Comparison of ENCODE assay signal across 9 cellular contexts in genomic region chr7:155300641-155301452, GRCh38. TPM values are rescaled to one million over a fixed set of nuclear protein-coding genes. Genes with fewer than 3 reads are reported as not detected.
A peak's percentile ranks its signal among the peaks of the same experiment; 100 is the strongest.
DNase-seq lines count a peak whose midpoint lies in the region; ATAC-seq and TF ChIP-seq lines count a peak whose summit lies in the region.
"Had no signal": no experiment of that assay in that cellular context is flagged by ENCODE, and none has a peak within 500 bp of the region (broad histone marks: within the 10 kb centered on the region; RNA-seq: fewer than 3 reads in every experiment).

No MANE protein-coding gene starts in this region.

- POLR2A ChIA-PET in SK-N-SH (lab: Yijun Ruan, JAX): no interaction called here

- H3K36me3 ChIP-seq in prostate gland (no peaks in the 10 kb centered on the region), SK-N-SH (replicated peaks in 1 of 2; ENCODE audit: control insufficient read depth in 1 of 2, insufficient read depth in 2 of 2, low read length in 1 of 2) (peaks cover 9 to 35% of the 10 kb centered on the region in 2 experiments)

- H3K4me1 ChIP-seq in prostate gland (replicated peaks) (peaks cover 6% of the 10 kb centered on the region), SK-N-SH (ENCODE audit: control insufficient read depth in 1 of 2, insufficient read depth in 2 of 2, low read depth in 1 of 2, low read length in 1 of 2) (peaks cover 12 to 36% of the 10 kb centered on the region in 2 experiments)

- CTCF ChIA-PET in SK-N-SH (lab: Yijun Ruan, JAX): interaction anchor here (1.0 to 6.6 kb wide), 5 partner anchors 28 to 79 kb away, joined by 4 to 38 read pairs (median 5); no protein-coding TSS in a partner anchor

- intact Hi-C loops in prostate gland (cut with DNase I): no loop called here

- no peak for TF ChIP-seq EP300 in SK-N-SH (IDR thresholded peaks at IDR 0.05; ENCODE audit: borderline replicate concordance in 1 of 2, low read depth in 1 of 2, low read length in 1 of 2)

- H3K27me3 ChIP-seq in prostate gland (replicated peaks; ENCODE audit: insufficient read depth) (no peaks in the 10 kb centered on the region), SK-N-SH (ENCODE audit: insufficient read depth) (no peaks in the 10 kb centered on the region)

- WGBS in prostate gland: 56% methylated on average over 11 of the region's 11 CpGs
- 79% methylated on average over 11 of the region's 11 CpGs for WGBS in SK-N-SH (ENCODE audit: low lambda C conversion rate)

- H4K20me1 ChIP-seq in SK-N-SH (ENCODE audit: insufficient read depth): peaks cover 13% of the 10 kb centered on the region; the same call in 1 of the 2 replicates

- no peak for TF ChIP-seq POLR2A in prostate gland (IDR thresholded peaks at IDR 0.05)

- H3K79me2 ChIP-seq in SK-N-SH (ENCODE audit: insufficient read depth): peaks cover 14% of the 10 kb centered on the region

- H3K27ac ChIP-seq in VCaP: peak overlapping the region; percentile 87
- H3K27ac ChIP-seq in prostate gland: peak overlapping the region; percentile 93 to 97
- H3K27ac ChIP-seq in SK-N-SH (ENCODE audit: low read depth in 2 of 2, low read length in 1 of 2): no peak overlapping the region

- H3K9ac ChIP-seq in SK-N-SH: no peak overlapping the region

- no peaks in the 10 kb centered on the region for H3K9me2 ChIP-seq in SK-N-SH

- DNase-seq in epithelial cell of proximal tubule (ENCODE audit: low read depth): no peak
- DNase-seq in prostate gland (ENCODE audit: low spot score): no peak
- no peak for DNase-seq in activated gamma-delta T cell (lab: John Stamatoyannopoulos, UW)
- DNase-seq in SK-N-SH: no peak
- DNase-seq in NCI-H1930 (lab: John Stamatoyannopoulos, UW): no peak
- DNase-seq: stimulated activated CD8-positive, alpha-beta memory T cell treated with anti-CD3 and anti-CD28 coated beads, Interleukin-4, amount 100 ng/mL, for 48 hours had no signal

- no peak for TF ChIP-seq RAD21 in SK-N-SH (IDR thresholded peaks at IDR 0.05; ENCODE audit: low read length)

- peaks cover 8% of the 10 kb centered on the region for H3F3A ChIP-seq in SK-N-SH (replicated peaks; ENCODE audit: insufficient read depth)

- H3K4me3 ChIP-seq in GM12875 (ENCODE audit: low read depth, low read length) (peak overlapping the region; percentile 6), epithelial cell of proximal tubule (ENCODE audit: low read depth, low read length) (peak overlapping the region; percentile 83), prostate gland (peak overlapping the region in 1 of 2 donors; percentile 5), SK-N-SH (ENCODE audit: low read depth in 2 of 2, low read length in 1 of 2) (no peak overlapping the region)

- H3K4me2 ChIP-seq in SK-N-SH: no peak overlapping the region

- no peaks in the 10 kb centered on the region for H3K9me3 ChIP-seq in prostate gland
- H3K9me3 ChIP-seq in SK-N-SH: no peaks in the 10 kb centered on the region

- no peak for ATAC-seq in HG02678 (IDR thresholded peaks at IDR 0.05; ENCODE audit: unreplicated experiment)

- TF ChIP-seq CTCF in GM12875 (IDR thresholded peaks at IDR 0.05; ENCODE audit: borderline replicate concordance, insufficient read depth, low read depth, low read length) (no peak), VCaP (conservative IDR thresholded peaks at IDR 0.05) (no peak), epithelial cell of proximal tubule (conservative IDR thresholded peaks at IDR 0.05; ENCODE audit: low read depth, low read length) (no peak), prostate gland (IDR thresholded peaks at IDR 0.05) (no peak), SK-N-SH (IDR thresholded peaks at IDR 0.05) (no peak)

- no peak overlapping the region for H2AFZ ChIP-seq in SK-N-SH (ENCODE audit: low read depth)

TF ChIP-seq in SK-N-SH, 30 proteins besides CTCF, POLR2A, EP300 and RAD21:
- TF ChIP-seq IRF3 (IDR thresholded peaks at IDR 0.05; ENCODE audit: low read depth, low read length) (no peak), PBX3 (IDR thresholded peaks at IDR 0.05) (no peak), FOXM1 (IDR thresholded peaks at IDR 0.05; ENCODE audit: low read depth) (no peak), EZH2phosphoT487 (IDR thresholded peaks at IDR 0.05; ENCODE audit: borderline replicate concordance, low read depth) (no peak), SIN3A (IDR thresholded peaks at IDR 0.05; ENCODE audit: borderline replicate concordance, low read depth, low read length) (no peak), USF2 (IDR thresholded peaks at IDR 0.05; ENCODE audit: borderline replicate concordance, low read depth, low read length) (no peak), GATA2 (CRISPR knock-in tag; IDR thresholded peaks at IDR 0.05) (no peak), NRF1 (IDR thresholded peaks at IDR 0.05; ENCODE audit: low read depth, low read length) (no peak), TEAD4 (IDR thresholded peaks at IDR 0.05; ENCODE audit: borderline replicate concordance, insufficient read depth) (no peak)

RNA-seq across cellular contexts. Expression of gene INSIG1, which starts 3.2 kb away (rescaled TPM):
- total RNA-seq in epithelial cell of proximal tubule (392 and 505 TPM in 2 replicates), prostate gland (100 to 1,000 TPM in 1 of 2 donors, 10 to 100 TPM in 1; 60.5 to 112 TPM)
- 6.4 and 6.6 TPM in 2 replicates for polyA plus RNA-seq in SK-N-SH (2012; rRNA removed)
- polyA plus RNA-seq in SK-N-SH (2012; cell fraction: cytosol; rRNA removed): 7.3 and 7.9 TPM in 2 replicates
- 5.3 and 6.0 TPM in 2 replicates for polyA plus RNA-seq in SK-N-SH (2012; cell fraction: nucleus; rRNA removed)

Comparison
In these comparisons a context has a peak if more than half of its experiments do, and no peak if none do; other contexts are left out.
1. H3K4me3 ChIP-seq: peak in GM12875 (single experiment) and epithelial cell of proximal tubule (single experiment); none in SK-N-SH (0 of 2).
2. H3K27ac ChIP-seq: peak in VCaP (single experiment) and prostate gland (2 of 2); none in SK-N-SH (0 of 2).